Comparison of ENCODE assay signal across 9 cellular contexts in the genomic region with DNA sequence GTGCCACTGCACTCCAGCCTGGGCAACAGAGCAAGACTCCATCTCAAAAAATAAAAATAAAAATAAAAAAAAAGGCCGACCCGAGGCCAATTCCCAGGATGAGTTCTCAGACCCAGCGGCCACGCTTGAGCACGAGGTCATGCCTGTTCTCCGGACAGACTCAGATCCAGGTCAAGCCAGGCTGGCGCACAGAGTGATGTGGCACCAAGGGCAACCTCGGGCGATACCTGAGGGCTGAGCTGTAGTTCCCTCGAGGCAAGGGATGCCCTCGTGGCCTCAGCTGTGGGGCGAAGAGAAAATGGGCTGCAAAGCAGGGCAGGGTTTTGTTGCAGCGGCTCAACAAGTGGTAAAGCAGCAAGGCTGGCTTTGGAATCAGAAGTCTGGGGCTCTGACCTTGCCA.
"Had no signal": no experiment of that assay in that cellular context is flagged by ENCODE, and none has a peak within 500 bp of the region (broad histone marks: within the 10 kb centered on the region; RNA-seq: fewer than 3 reads in every experiment).

No MANE protein-coding gene starts in this region.

- H3K4me3 Mint-ChIP-seq: GM23338 had no signal

- DNase-seq: IMR-90, KG1 had no signal

- H3K9me3 ChIP-seq: HAP-1 had no signal

- FAIRE-seq: H1, H54, HTR-8/SVneo, K562 had no signal

- H2AFZ ChIP-seq: GM23338 had no signal

- H3K4me2 ChIP-seq: GM23338 had no signal

- H3K9me3 Mint-ChIP-seq: GM23338 had no signal

- ATAC-seq: GM23338, HCT116, K562 had no signal

- H3K36me3 ChIP-seq: HAP-1 had no signal

- H3K4me1 ChIP-seq: HAP-1 had no signal

- H3K4me3 ChIP-seq: GM23338, HAP-1, K562 had no signal

- H3K27ac Mint-ChIP-seq: GM23338 had no signal
